Comparison of ENCODE assay signal across 17 cellular contexts in genomic region chr1:64687725-64688285, GRCh38. TPM values are rescaled to one million over a fixed set of nuclear protein-coding genes. Genes with fewer than 3 reads are reported as not detected.
A peak's percentile ranks its signal among the peaks of the same experiment; 100 is the strongest.
DNase-seq lines count a peak whose midpoint lies in the region; ATAC-seq and TF ChIP-seq lines count a peak whose summit lies in the region.
"Had no signal": no experiment of that assay in that cellular context is flagged by ENCODE, and none has a peak within 500 bp of the region (broad histone marks: within the 10 kb centered on the region; RNA-seq: fewer than 3 reads in every experiment).

No MANE protein-coding gene starts in this region.

- ATAC-seq in lower lobe of right lung: peak; percentile 44 to 50

- H3K36me3 ChIP-seq in lower lobe of right lung: peaks cover 10% of the 10 kb centered on the region
- no peaks in the 10 kb centered on the region for H3K36me3 ChIP-seq in sigmoid colon
- no peaks in the 10 kb centered on the region for H3K36me3 ChIP-seq in Karpas-422 (ENCODE audit: insufficient read depth, low read length)

- H2AFZ ChIP-seq in Karpas-422 (ENCODE audit: low read length): no peak overlapping the region

- H4K20me1 ChIP-seq in Karpas-422 (ENCODE audit: insufficient read depth, low read depth, low read length): no peaks in the 10 kb centered on the region

- H3K4me1 ChIP-seq in lower lobe of right lung: peaks cover 20% of the 10 kb centered on the region
- peaks cover 0 to 31% (median 15%) of the 10 kb centered on the region in 4 donors for H3K4me1 ChIP-seq in sigmoid colon
- no peaks in the 10 kb centered on the region for H3K4me1 ChIP-seq in Karpas-422 (ENCODE audit: low read length)

- no peak overlapping the region for H3K27ac ChIP-seq in lower lobe of right lung
- no peak overlapping the region for H3K27ac ChIP-seq in sigmoid colon
- no peak overlapping the region for H3K27ac ChIP-seq in Karpas-422 (ENCODE audit: low read length)
- H3K27ac ChIP-seq: esophagus muscularis mucosa had no signal

- TF ChIP-seq CTCF in cardiac fibroblast (IDR thresholded peaks at IDR 0.05; ENCODE audit: low read depth, low read length) (no peak), lower lobe of right lung (IDR thresholded peaks at IDR 0.05) (no peak), sigmoid colon (IDR thresholded peaks at IDR 0.05) (no peak)

- no peaks in the 10 kb centered on the region for H3K79me2 ChIP-seq in Karpas-422 (ENCODE audit: low read length)

- intact Hi-C loops in lower lobe of right lung (cut with DNase I): no loop called here
- intact Hi-C loops in sigmoid colon (cut with DNase I): loop anchor here (2.0 to 10.0 kb wide), 3 partner anchors 54 to 377 kb away; no protein-coding TSS in a partner anchor

- H3K9ac ChIP-seq in Karpas-422 (ENCODE audit: low read length): no peak overlapping the region

- H3K9me3 ChIP-seq in lower lobe of right lung: no peaks in the 10 kb centered on the region
- no peaks in the 10 kb centered on the region for H3K9me3 ChIP-seq in sigmoid colon
- no peaks in the 10 kb centered on the region for H3K9me3 ChIP-seq in Karpas-422 (ENCODE audit: low read length)
- H3K9me3 ChIP-seq: esophagus muscularis mucosa had no signal

- no peak for TF ChIP-seq EP300 in sigmoid colon (IDR thresholded peaks at IDR 0.05)

- H3K4me3 ChIP-seq in cardiac fibroblast (replicated peaks in 1 of 2; ENCODE audit: low read depth in 2 of 2, low read length in 2 of 2) (no peak overlapping the region), lower lobe of right lung (no peak overlapping the region), sigmoid colon (no peak overlapping the region), Karpas-422 (ENCODE audit: low read length) (no peak overlapping the region)
- H3K4me3 ChIP-seq: esophagus muscularis mucosa had no signal

- H3K27me3 ChIP-seq in lower lobe of right lung (ENCODE audit: low read depth): no peaks in the 10 kb centered on the region
- no peaks in the 10 kb centered on the region for H3K27me3 ChIP-seq in sigmoid colon
- H3K27me3 ChIP-seq in Karpas-422 (ENCODE audit: low read length): no peaks in the 10 kb centered on the region; the same call in 1 of the 2 replicates
- H3K27me3 ChIP-seq: esophagus muscularis mucosa had no signal

- WGBS in sigmoid colon, 2 donors: 44 to 68% methylated on average over 3 of the region's 3 CpGs

- no peak for TF ChIP-seq POLR2A in sigmoid colon (IDR thresholded peaks at IDR 0.05)

- peak; percentile 72 for DNase-seq in Ammon's horn (ENCODE audit: low spot score)
- peak; percentile 31 for DNase-seq in M059J (ENCODE audit: low read depth)
- peak; percentile 62 to 64 for DNase-seq in cardiac fibroblast (ENCODE audit: low read depth in 2 of 2)
- peak; percentile 66 for DNase-seq in lower lobe of right lung
- no peak for DNase-seq in sigmoid colon
- no peak for DNase-seq in Karpas-422
- DNase-seq in SK-N-DZ (ENCODE audit: low spot score): no peak
- no peak for DNase-seq in NCI-H345 (lab: John Stamatoyannopoulos, UW)
- DNase-seq: activated CD4-positive, alpha-beta memory T cell treated with anti-CD3 and anti-CD28 coated beads for 36 hours; activated effector memory CD4-positive, alpha-beta T cell treated with anti-CD3 and anti-CD28 coated beads, Interleukin-2, amount 50 U/mL, for 16 hours; DND-41; NCI-H187; retina; stimulated activated CD4-positive, alpha-beta T cell treated with anti-CD3 and anti-CD28 coated beads, Interleukin-4, amount 100 ng/mL, for 4 hours; stimulated activated naive CD4-positive, alpha-beta T cell treated with Interleukin-2 at 50 U/mL for 16 hours; T-helper 1 cell had no signal

- no peaks in the 10 kb centered on the region for H3K9me2 ChIP-seq in Karpas-422 (replicated peaks; ENCODE audit: insufficient read depth, low read length)

- H3K4me2 ChIP-seq in Karpas-422 (ENCODE audit: low read depth, low read length, poor library complexity, severe bottlenecking): no peak overlapping the region

RNA-seq across cellular contexts. Expression of gene RAVER2, which starts 57.1 kb away (rescaled TPM):
- 2.3 and 2.4 TPM in 2 replicates for total RNA-seq in M059J (2014; rRNA removed; shearing (Covaris generic))
- total RNA-seq in lower lobe of right lung (12.0 TPM), sigmoid colon (10 to 100 TPM; 12.7 to 22.2 (median 17.4) TPM)
- polyA plus RNA-seq in sigmoid colon: 10 to 100 TPM; 11.9 to 48.8 (median 33.0) TPM
- total RNA-seq in Karpas-422 (2014; rRNA removed; shearing (Covaris generic); ENCODE audit: low replicate concordance): not detected in 2 replicates
- polyA plus RNA-seq in SK-N-DZ (2014; cell fraction: cytosol; rRNA removed): 18.0 and 19.6 TPM in 2 replicates
- 26.3 and 26.7 TPM in 2 replicates for polyA plus RNA-seq in SK-N-DZ (2014; cell fraction: nucleus; rRNA removed)

Comparison
In these comparisons a context has a peak if more than half of its experiments do, and no peak if none do; other contexts are left out.
1. DNase-seq: peak in Ammon's horn (single experiment), M059J (single experiment), cardiac fibroblast (2 of 2) and lower lobe of right lung (single experiment); none in sigmoid colon (single experiment), Karpas-422 (single experiment), SK-N-DZ (single experiment) and NCI-H345 (single experiment).